ENCODE assay signal across 16 cellular contexts in the genomic region with DNA sequence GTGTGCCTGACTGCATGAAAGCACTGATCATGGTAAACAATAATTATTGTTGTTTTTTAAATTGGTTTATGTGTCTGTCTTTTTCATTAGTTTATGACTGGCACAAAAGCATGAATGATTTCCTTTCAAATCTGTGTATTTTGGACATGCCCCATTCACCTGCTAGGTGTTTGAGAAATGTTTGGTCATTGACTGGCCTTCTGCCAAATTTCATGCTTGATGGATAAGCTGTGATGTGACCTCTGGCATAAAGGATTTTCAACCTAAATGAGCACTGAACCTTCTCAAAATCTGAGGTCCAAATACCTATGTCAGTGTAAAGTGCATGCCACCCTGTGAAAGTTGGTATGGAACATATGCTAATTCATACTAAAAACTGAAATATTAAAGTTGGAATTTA.
"Had no signal": no experiment of that assay in that cellular context is flagged by ENCODE, and none has a peak within 500 bp of the region (broad histone marks: within the 10 kb centered on the region; RNA-seq: fewer than 3 reads in every experiment).

No MANE protein-coding gene starts in this region.

- H3K27me3 Mint-ChIP-seq: activated naive CD8-positive, alpha-beta T cell treated with anti-CD3 and anti-CD28 coated beads, Interleukin-2, amount 50 U/mL, for 24 hours had no signal

- H3K4me3 Mint-ChIP-seq: activated CD8-positive, alpha-beta T cell treated with anti-CD3 and anti-CD28 coated beads, Interleukin-2, amount 10 ng/mL, durations not matched to agents 7 days and 5 days; activated naive CD8-positive, alpha-beta T cell treated with anti-CD3 and anti-CD28 coated beads, Interleukin-2, amount 50 U/mL, for 24 hours; nephron had no signal

- H3K36me3 ChIP-seq: colonic mucosa, gastrocnemius medialis, suprapubic skin, upper lobe of right lung had no signal

- H3K27ac ChIP-seq: colonic mucosa, gastrocnemius medialis, psoas muscle, suprapubic skin, upper lobe of right lung had no signal

- H3K4me1 ChIP-seq: colonic mucosa, gastrocnemius medialis, psoas muscle, suprapubic skin, upper lobe of right lung had no signal

- H3K27me3 ChIP-seq: colonic mucosa, gastrocnemius medialis, suprapubic skin, upper lobe of right lung had no signal

- DNase-seq: activated CD4-positive, alpha-beta T cell treated with anti-CD3 and anti-CD28 coated beads for 4 hours; activated CD8-positive, alpha-beta memory T cell treated with anti-CD3 and anti-CD28 coated beads, Interleukin-2, amount 50 U/mL, for 48 hours; activated CD8-positive, alpha-beta T cell treated with anti-CD3 and anti-CD28 coated beads, Interleukin-2, amount 10 ng/mL, durations not matched to agents 7 days and 5 days; activated naive CD8-positive, alpha-beta T cell treated with anti-CD3 and anti-CD28 coated beads, Interleukin-2, amount 50 U/mL, for 24 hours; caudate nucleus; colonic mucosa; gastrocnemius medialis; left ventricle myocardium superior; mesendoderm; psoas muscle; stimulated activated CD4-positive, alpha-beta T cell treated with anti-CD3 and anti-CD28 coated beads, Interleukin-12 subunit alpha, Interleukin-12 subunit beta, amount 100 ng/mL, for 4 hours; stimulated activated CD4-positive, alpha-beta T cell treated with anti-CD3 and anti-CD28 coated beads, Interleukin-2, amount 100 ng/mL, for 48 hours; stimulated activated naive CD8-positive, alpha-beta T cell treated with anti-CD3 and anti-CD28 coated beads, Interleukin-15, Interleukin-2, amounts not matched to agents 100 U/mL and 50 U/mL, for 24 hours; upper lobe of right lung had no signal

- H3K4me1 Mint-ChIP-seq: activated naive CD8-positive, alpha-beta T cell treated with anti-CD3 and anti-CD28 coated beads, Interleukin-2, amount 50 U/mL, for 24 hours had no signal

- H3K9me3 ChIP-seq: colonic mucosa, gastrocnemius medialis, psoas muscle, upper lobe of right lung had no signal

- H3K4me3 ChIP-seq: colonic mucosa, gastrocnemius medialis, psoas muscle, suprapubic skin, upper lobe of right lung had no signal

- ATAC-seq: activated CD8-positive, alpha-beta T cell treated with anti-CD3 and anti-CD28 coated beads, Interleukin-2, amount 10 ng/mL, durations not matched to agents 7 days and 5 days; activated naive CD8-positive, alpha-beta T cell treated with anti-CD3 and anti-CD28 coated beads, Interleukin-2, amount 50 U/mL, for 24 hours; gastrocnemius medialis; left ventricle myocardium superior; psoas muscle; stimulated activated naive CD8-positive, alpha-beta T cell treated with anti-CD3 and anti-CD28 coated beads, Interleukin-15, Interleukin-2, amounts not matched to agents 100 U/mL and 50 U/mL, for 24 hours; upper lobe of right lung had no signal

- H3K27ac Mint-ChIP-seq: activated CD8-positive, alpha-beta T cell treated with anti-CD3 and anti-CD28 coated beads, Interleukin-2, amount 10 ng/mL, durations not matched to agents 7 days and 5 days; activated naive CD8-positive, alpha-beta T cell treated with anti-CD3 and anti-CD28 coated beads, Interleukin-2, amount 50 U/mL, for 24 hours had no signal
